ENCODE assay signal across 8 cellular contexts in the genomic region with DNA sequence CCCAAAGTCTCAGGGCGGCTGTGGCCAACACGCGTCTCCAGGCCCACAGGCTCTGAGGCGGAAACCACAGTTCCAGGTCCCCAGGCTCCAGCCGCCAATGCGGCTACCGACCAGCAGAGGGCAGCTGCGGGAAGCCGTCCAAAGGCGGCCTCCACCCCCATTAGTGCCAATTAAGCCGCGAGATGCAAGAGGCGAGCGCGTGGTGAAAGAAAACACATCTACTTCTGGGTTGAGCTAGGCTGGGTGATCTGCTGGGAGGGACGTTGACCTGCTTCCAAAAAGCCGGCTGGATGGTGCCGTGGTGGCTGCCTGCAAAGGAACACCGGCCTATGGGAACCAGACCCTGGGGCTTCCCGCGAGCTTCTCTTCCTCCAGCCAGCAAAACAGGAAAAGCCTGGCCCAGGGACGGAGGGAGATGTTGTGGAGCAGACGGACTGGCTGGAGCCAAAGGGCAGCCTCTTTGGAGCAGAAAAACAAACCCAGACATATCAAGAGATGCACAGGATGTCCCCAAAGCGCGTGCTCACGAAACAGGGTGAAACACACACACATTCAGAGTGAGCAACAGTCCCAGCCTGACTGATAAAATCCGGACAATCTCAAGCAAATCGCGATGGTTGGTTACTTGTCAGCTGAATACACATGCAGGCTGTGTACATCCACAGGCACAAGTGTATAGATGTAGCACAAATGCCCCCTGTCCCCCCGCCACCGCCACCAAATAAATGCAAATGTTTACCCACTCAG.
A peak's percentile ranks its signal among the peaks of the same experiment; 100 is the strongest.
DNase-seq lines count a peak whose midpoint lies in the region; ATAC-seq and TF ChIP-seq lines count a peak whose summit lies in the region.

No MANE protein-coding gene starts in this region.

- H3K4me1 ChIP-seq in testis: peaks cover 16% of the 10 kb centered on the region

- H3K4me1 Mint-ChIP-seq in activated T-cell treated with anti-CD3 and anti-CD28 coated beads, Interleukin-2, amount 50 U/mL, for 24 hours (ENCODE audit: low read depth): peaks cover 2% of the 10 kb centered on the region
- H3K4me1 Mint-ChIP-seq in nephron: no peaks in the 10 kb centered on the region

- ATAC-seq in GM19467 (IDR thresholded peaks at IDR 0.05; ENCODE audit: unreplicated experiment): peak; percentile 95
- peak; percentile 96 for ATAC-seq in HG03565 (IDR thresholded peaks at IDR 0.05; ENCODE audit: unreplicated experiment)

- H3K27ac Mint-ChIP-seq in activated T-cell treated with anti-CD3 and anti-CD28 coated beads, Interleukin-2, amount 50 U/mL, for 24 hours: no peak overlapping the region
- H3K27ac Mint-ChIP-seq in nephron: no peak overlapping the region

- TF ChIP-seq POLR2A in testis (IDR thresholded peaks at IDR 0.05): no peak

- no peaks in the 10 kb centered on the region for H3K36me3 Mint-ChIP-seq in activated T-cell treated with anti-CD3 and anti-CD28 coated beads, Interleukin-2, amount 50 U/mL, for 24 hours (ENCODE audit: low read depth)
- H3K36me3 Mint-ChIP-seq in nephron (ENCODE audit: low read depth): no peaks in the 10 kb centered on the region

- H3K9me3 ChIP-seq in testis: no peaks in the 10 kb centered on the region

- H3K9me3 Mint-ChIP-seq in activated T-cell treated with anti-CD3 and anti-CD28 coated beads, Interleukin-2, amount 50 U/mL, for 24 hours: no peaks in the 10 kb centered on the region
- H3K9me3 Mint-ChIP-seq in nephron: no peaks in the 10 kb centered on the region

- TF ChIP-seq CTCF in foreskin fibroblast (IDR thresholded peaks at IDR 0.05; ENCODE audit: low read depth, low read length) (peak; percentile 97), nephron (IDR thresholded peaks at IDR 0.05; ENCODE audit: unreplicated experiment in 3 of 3) (peak; percentile 91 to 98 (median 94)), testis (IDR thresholded peaks at IDR 0.05) (peak; percentile 76 to 92 (median 86))

- H3K27me3 Mint-ChIP-seq in activated T-cell treated with anti-CD3 and anti-CD28 coated beads, Interleukin-2, amount 50 U/mL, for 24 hours: peaks cover 38% of the 10 kb centered on the region
- H3K27me3 Mint-ChIP-seq in nephron (ENCODE audit: low read depth): peaks cover 22% of the 10 kb centered on the region

- no peak overlapping the region for H3K4me3 Mint-ChIP-seq in activated T-cell treated with anti-CD3 and anti-CD28 coated beads, Interleukin-2, amount 50 U/mL, for 24 hours
- H3K4me3 Mint-ChIP-seq in nephron: peak overlapping the region; percentile 80 to 82 (median 82)

- 5 to 9% methylated on average over 20 to 31 of the region's 31 CpGs for WGBS in testis, 2 donors

- H3K36me3 ChIP-seq in testis (ENCODE audit: low read depth, missing control alignments): no peaks in the 10 kb centered on the region

- intact Hi-C loops in testis (cut with DNase I; ENCODE audit: low total_unique reads): loop anchor here (5.0 kb wide), 1 partner anchor 416 kb away; no protein-coding TSS in a partner anchor

- H3K27me3 ChIP-seq in testis: no peaks in the 10 kb centered on the region

- H3K27ac ChIP-seq in testis: peak overlapping the region in 1 of 2 donors; percentile 42

- peak; percentile 94 for DNase-seq in DMS 273 (lab: John Stamatoyannopoulos, UW; ENCODE audit: unreplicated experiment)
- peak; percentile 97 for DNase-seq in NCI-H748 treated with DMSO at 0.1 percent for 48 hours (lab: John Stamatoyannopoulos, UW)
- DNase-seq in activated T-cell treated with anti-CD3 and anti-CD28 coated beads, Interleukin-2, amount 50 U/mL, for 24 hours: peak; percentile 61
- peak; percentile 27 to 67 for DNase-seq in foreskin fibroblast
- peak; percentile 85 for DNase-seq in testis

- H3K4me3 ChIP-seq in foreskin fibroblast (ENCODE audit: low read depth in 1 of 2, low read length in 2 of 2): peak overlapping the region; percentile 43 to 55
- H3K4me3 ChIP-seq in testis: peak overlapping the region; percentile 19 to 36

Comparison
In these comparisons a context has a peak if more than half of its experiments do, and no peak if none do; other contexts are left out.
1. DNase-seq: peak in every context shown above with its lines; median percentile 97 in NCI-H748 treated with DMSO at 0.1 percent for 48 hours; 94 in DMS 273; 85 in testis; 61 in activated T-cell treated with anti-CD3 and anti-CD28 coated beads, Interleukin-2, amount 50 U/mL, for 24 hours; 47 in foreskin fibroblast.